13 cellular contexts compared by ENCODE assay signal in genomic region chr10:46526682-46527038, GRCh38. TPM values are rescaled to one million over a fixed set of nuclear protein-coding genes. Genes with fewer than 3 reads are reported as not detected.
DNase-seq lines count a peak whose midpoint lies in the region; ATAC-seq, FAIRE-seq and TF ChIP-seq lines count a peak whose summit lies in the region.
"Had no signal": no experiment of that assay in that cellular context is flagged by ENCODE, and none has a peak within 500 bp of the region (broad histone marks: within the 10 kb centered on the region; RNA-seq: fewer than 3 reads in every experiment).

No MANE protein-coding gene starts in this region.

- DNase-seq in activated naive CD4-positive, alpha-beta T cell treated with anti-CD3 and anti-CD28 coated beads, Interleukin-2, amount 50 U/mL, for 16 hours: peak; percentile 8
- no peak for DNase-seq in activated naive CD4-positive, alpha-beta T cell (lab: John Stamatoyannopoulos, UW)
- DNase-seq in RCC 7860 (ENCODE audit: low spot score) (peak; percentile 79), kidney (peak; percentile 91), upper lobe of right lung (peak; percentile 72), NCI-H82 (lab: John Stamatoyannopoulos, UW) (no peak), GM19238 (ENCODE audit: insufficient read length, low spot score) (no peak)
- DNase-seq: activated CD4-positive, alpha-beta T cell treated with anti-CD3 and anti-CD28 coated beads, Interleukin-2, amount 50 U/mL, for 48 hours; immature natural killer cell; nucleus accumbens had no signal

- ATAC-seq in upper lobe of right lung: peak; percentile 28
- ATAC-seq in GM18861 (IDR thresholded peaks at IDR 0.05; ENCODE audit: unreplicated experiment): no peak

- no peak overlapping the region for H3K27ac ChIP-seq in kidney (ENCODE audit: low read depth in 2 of 2, low read length in 2 of 2)
- no peak overlapping the region for H3K27ac ChIP-seq in upper lobe of right lung
- H3K27ac ChIP-seq: C4-2B, tibial nerve had no signal

- H3K4me3 ChIP-seq in kidney (ENCODE audit: low read length in 2 of 2): no peak overlapping the region
- H3K4me3 ChIP-seq in upper lobe of right lung: no peak overlapping the region
- H3K4me3 ChIP-seq: tibial nerve had no signal

- no peak for FAIRE-seq in RCC 7860 (lab: Jason Lieb, UNC)
- no peak for FAIRE-seq in kidney (lab: Jason Lieb, UNC)

- H3K9me3 ChIP-seq in kidney (ENCODE audit: control insufficient read depth in 1 of 2, low read length in 2 of 2) (no peaks in the 10 kb centered on the region), upper lobe of right lung (no peaks in the 10 kb centered on the region)
- H3K9me3 ChIP-seq: tibial nerve had no signal

- intact Hi-C loops in kidney (cut with DNase I): no loop called here
- intact Hi-C loops in upper lobe of right lung (cut with DNase I): no loop called here

- peaks cover 0 to 4% of the 10 kb centered on the region in 2 donors for H3K4me1 ChIP-seq in kidney (ENCODE audit: control insufficient read depth in 1 of 2, insufficient read depth in 1 of 2, low read depth in 1 of 2, low read length in 2 of 2)
- peaks cover 16% of the 10 kb centered on the region for H3K4me1 ChIP-seq in upper lobe of right lung

- H3K36me3 ChIP-seq in kidney (ENCODE audit: control insufficient read depth in 1 of 2, insufficient read depth in 2 of 2, low read length in 2 of 2): no peaks in the 10 kb centered on the region
- no peaks in the 10 kb centered on the region for H3K36me3 ChIP-seq in upper lobe of right lung
- H3K36me3 ChIP-seq: tibial nerve had no signal

- no peak overlapping the region for H3K9ac ChIP-seq in kidney (ENCODE audit: low read length in 2 of 2)

- TF ChIP-seq CTCF in kidney (IDR thresholded peaks at IDR 0.05; ENCODE audit: borderline replicate concordance, extremely low read depth, insufficient read depth): no peak
- TF ChIP-seq CTCF in upper lobe of right lung (IDR thresholded peaks at IDR 0.05): no peak

- no peaks in the 10 kb centered on the region for H3K27me3 ChIP-seq in upper lobe of right lung
- H3K27me3 ChIP-seq: tibial nerve had no signal

RNA-seq across cellular contexts. Expression of gene GPRIN2, which starts 29.8 kb away (rescaled TPM):
- total RNA-seq in kidney: 12.6 TPM
- 8.5 TPM for polyA plus RNA-seq in kidney (ENCODE audit: insufficient read depth, low read depth, low replicate concordance)
- 56.2 TPM for total RNA-seq in upper lobe of right lung
- polyA plus RNA-seq: immature natural killer cell had no signal

RNA-seq across cellular contexts. Expression of gene SYT15, which starts 52.3 kb away (rescaled TPM):
- total RNA-seq in kidney: 12.7 TPM
- polyA plus RNA-seq in kidney (ENCODE audit: insufficient read depth, low read depth, low replicate concordance): 2.1 TPM
- 45.4 TPM for total RNA-seq in upper lobe of right lung

Comparison
In these comparisons a context has a peak if more than half of its experiments do, and no peak if none do; other contexts are left out.
1. DNase-seq: peak in activated naive CD4-positive, alpha-beta T cell treated with anti-CD3 and anti-CD28 coated beads, Interleukin-2, amount 50 U/mL, for 16 hours (single experiment), RCC 7860 (single experiment), kidney (single experiment) and upper lobe of right lung (single experiment); none in activated naive CD4-positive, alpha-beta T cell (0 of 4), NCI-H82 (single experiment) and GM19238 (single experiment).